10 cellular contexts compared by ENCODE assay signal in the genomic region with DNA sequence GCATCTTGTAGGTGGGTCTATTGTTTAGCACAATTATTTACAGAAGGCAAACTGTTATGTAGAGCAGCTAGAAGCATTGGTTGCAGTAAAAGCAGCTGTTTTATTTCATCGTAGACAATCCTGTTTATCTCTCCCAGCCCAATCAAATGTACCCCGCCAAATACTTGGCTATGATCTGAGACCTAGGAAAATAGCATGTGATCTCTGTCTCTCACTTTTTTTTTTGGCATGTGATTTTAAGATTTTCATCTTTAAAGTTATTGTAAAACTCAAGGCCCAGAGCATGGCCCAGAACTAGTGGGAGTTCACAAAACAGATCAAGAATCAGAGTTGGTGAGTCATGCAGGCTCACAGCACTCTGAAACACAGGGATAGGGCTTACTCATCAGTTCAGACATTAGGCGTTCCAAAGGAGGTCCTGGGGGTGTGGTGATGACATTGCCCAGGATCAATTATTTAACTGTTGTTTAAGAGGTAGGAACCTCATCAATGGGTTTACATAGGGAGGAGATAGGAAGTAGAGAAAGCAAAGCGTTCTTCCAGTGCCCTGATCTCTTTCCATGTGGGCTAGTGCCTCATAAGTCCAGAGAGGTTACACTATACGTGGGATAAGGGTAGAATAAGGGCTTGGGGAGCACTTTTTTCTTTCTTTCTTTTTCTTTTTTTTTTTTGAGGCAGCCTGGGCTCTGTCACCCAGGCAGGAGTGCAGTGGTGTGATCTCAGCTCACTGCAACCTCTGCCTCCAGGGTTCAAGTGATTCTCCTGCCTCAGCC. TPM values are rescaled to one million over a fixed set of nuclear protein-coding genes. Genes with fewer than 3 reads are reported as not detected.
A peak's percentile ranks its signal among the peaks of the same experiment; 100 is the strongest.
DNase-seq lines count a peak whose midpoint lies in the region; ATAC-seq and TF ChIP-seq lines count a peak whose summit lies in the region.
"Had no signal": no experiment of that assay in that cellular context is flagged by ENCODE, and none has a peak within 500 bp of the region (broad histone marks: within the 10 kb centered on the region; RNA-seq: fewer than 3 reads in every experiment).

No MANE protein-coding gene starts in this region.

- no peak overlapping the region for H3K4me3 Mint-ChIP-seq in activated naive CD4-positive, alpha-beta T cell treated with anti-CD3 and anti-CD28 coated beads for 36 hours
- no peak overlapping the region for H3K4me3 Mint-ChIP-seq in natural killer cell
- H3K4me3 Mint-ChIP-seq: CD8-positive, alpha-beta memory T cell; central memory CD8-positive, alpha-beta T cell had no signal

- TF ChIP-seq CTCF in astrocyte of the cerebellum (IDR thresholded peaks at IDR 0.05; ENCODE audit: low read depth, low read length, missing control alignments) (no peak), thoracic aorta (IDR thresholded peaks at IDR 0.05) (no peak), natural killer cell (IDR thresholded peaks at IDR 0.05) (no peak)

- H3K27me3 ChIP-seq in thoracic aorta (replicated peaks; ENCODE audit: insufficient read depth): no peaks in the 10 kb centered on the region

- no peak overlapping the region for H3K27ac Mint-ChIP-seq in activated naive CD4-positive, alpha-beta T cell treated with anti-CD3 and anti-CD28 coated beads for 36 hours
- H3K27ac Mint-ChIP-seq in natural killer cell: no peak overlapping the region

- no peak overlapping the region for H3K4me3 ChIP-seq in astrocyte of the cerebellum (ENCODE audit: low read depth, low read length)
- no peak overlapping the region for H3K4me3 ChIP-seq in thoracic aorta

- no peaks in the 10 kb centered on the region for H3K9me3 ChIP-seq in thoracic aorta

- intact Hi-C loops in activated naive CD4-positive, alpha-beta T cell treated with anti-CD3 and anti-CD28 coated beads for 36 hours (cut with micrococcal nuclease): no loop called here
- intact Hi-C loops in natural killer cell (cut with micrococcal nuclease): no loop called here

- no peaks in the 10 kb centered on the region for H3K4me1 ChIP-seq in thoracic aorta (ENCODE audit: control insufficient read depth in 1 of 2, low read depth in 2 of 2)

- DNase-seq in activated naive CD4-positive, alpha-beta T cell treated with anti-CD3 and anti-CD28 coated beads for 36 hours: peak; percentile 26
- no peak for DNase-seq in activated naive CD4-positive, alpha-beta T cell (lab: John Stamatoyannopoulos, UW)
- DNase-seq in astrocyte of the cerebellum (ENCODE audit: low read depth): peak; percentile 60
- peak; percentile 90 for DNase-seq in islet precursor cell
- peak; percentile 7 for DNase-seq in thoracic aorta (ENCODE audit: low spot score)
- DNase-seq in HuH-7.5 (ENCODE audit: low spot score): no peak
- DNase-seq in natural killer cell: no peak
- DNase-seq: CD8-positive, alpha-beta memory T cell had no signal

- H3K27me3 Mint-ChIP-seq in activated naive CD4-positive, alpha-beta T cell treated with anti-CD3 and anti-CD28 coated beads for 36 hours (ENCODE audit: low read depth): no peaks in the 10 kb centered on the region
- H3K27me3 Mint-ChIP-seq in natural killer cell (ENCODE audit: low read depth in 2 of 2): no peaks in the 10 kb centered on the region
- H3K27me3 Mint-ChIP-seq: CD8-positive, alpha-beta memory T cell; central memory CD8-positive, alpha-beta T cell had no signal

- in situ Hi-C loops in astrocyte of the cerebellum (cut with HindIII; ENCODE audit: low sequenced_read_pairs): no loop called here

- no peaks in the 10 kb centered on the region for H3K36me3 ChIP-seq in thoracic aorta

- CTCF ChIA-PET in activated naive CD4-positive, alpha-beta T cell treated with anti-CD3 and anti-CD28 coated beads for 36 hours (lab: Charles Lee): interaction anchor here (0.6 to 2.1 kb wide), 5 partner anchors 12 to 817 kb away, joined by 3 to 9 read pairs (median 4); no protein-coding TSS in a partner anchor

- no peaks in the 10 kb centered on the region for H3K36me3 Mint-ChIP-seq in activated naive CD4-positive, alpha-beta T cell treated with anti-CD3 and anti-CD28 coated beads for 36 hours (ENCODE audit: low read depth)
- peaks cover 6% of the 10 kb centered on the region for H3K36me3 Mint-ChIP-seq in natural killer cell

- ATAC-seq in thoracic aorta (ENCODE audit: insufficient number of reproducible peaks, low FRiP score, low read depth): peak; percentile 74
- no peak for ATAC-seq in GM18520 (IDR thresholded peaks at IDR 0.05; ENCODE audit: unreplicated experiment)
- no peak for ATAC-seq in natural killer cell

- no peak overlapping the region for H3K27ac ChIP-seq in thoracic aorta

- no peaks in the 10 kb centered on the region for H3K9me3 Mint-ChIP-seq in activated naive CD4-positive, alpha-beta T cell treated with anti-CD3 and anti-CD28 coated beads for 36 hours
- H3K9me3 Mint-ChIP-seq in natural killer cell: no peaks in the 10 kb centered on the region

- H3K4me1 Mint-ChIP-seq in activated naive CD4-positive, alpha-beta T cell treated with anti-CD3 and anti-CD28 coated beads for 36 hours (ENCODE audit: low read depth): peaks cover 4% of the 10 kb centered on the region
- H3K4me1 Mint-ChIP-seq in natural killer cell: peaks cover 13 to 26% of the 10 kb centered on the region in 2 donors

RNA-seq across cellular contexts. Expression of a gene that starts 40.3 kb away (rescaled TPM):
- total RNA-seq in activated naive CD4-positive, alpha-beta T cell treated with anti-CD3 and anti-CD28 coated beads for 36 hours: 1 to 10 TPM; 1.4 to 1.5 TPM
- total RNA-seq in thoracic aorta (1 to 10 TPM; 8.4 to 9.9 TPM), natural killer cell (1 to 10 TPM; 5.2 to 7.2 (median 5.3) TPM)

Comparison
In these comparisons a context has a peak if more than half of its experiments do, and no peak if none do; other contexts are left out.
1. DNase-seq: peak in activated naive CD4-positive, alpha-beta T cell treated with anti-CD3 and anti-CD28 coated beads for 36 hours (single experiment), astrocyte of the cerebellum (single experiment), islet precursor cell (single experiment) and thoracic aorta (single experiment); none in activated naive CD4-positive, alpha-beta T cell (0 of 4), HuH-7.5 (single experiment) and natural killer cell (single experiment).